Comparison of ENCODE assay signal across 9 cellular contexts in genomic region chr19:638901-639250, GRCh38. TPM values are rescaled to one million over a fixed set of nuclear protein-coding genes. Genes with fewer than 3 reads are reported as not detected.
A peak's percentile ranks its signal among the peaks of the same experiment; 100 is the strongest.
DNase-seq lines count a peak whose midpoint lies in the region; ATAC-seq and TF ChIP-seq lines count a peak whose summit lies in the region.
"Had no signal": no experiment of that assay in that cellular context is flagged by ENCODE, and none has a peak within 500 bp of the region (broad histone marks: within the 10 kb centered on the region; RNA-seq: fewer than 3 reads in every experiment).

No MANE protein-coding gene starts in this region.

- no peaks in the 10 kb centered on the region for H3K79me2 ChIP-seq in fibroblast of lung (ENCODE audit: control insufficient read depth, insufficient read depth, low read length)

- CTCF ChIA-PET in CD8-positive, alpha-beta memory T cell (lab: Charles Lee): no interaction called here

- no peak overlapping the region for H3K9ac ChIP-seq in fibroblast of lung (ENCODE audit: insufficient read depth, low read length)

- no peaks in the 10 kb centered on the region for H4K20me1 ChIP-seq in fibroblast of lung (ENCODE audit: control insufficient read depth, extremely low read depth, insufficient read depth, low read length)

- peak overlapping the region in 6 of 7 donors; percentile 79 to 87 (median 81) for H3K4me3 Mint-ChIP-seq in CD8-positive, alpha-beta memory T cell

- H2AFZ ChIP-seq in fibroblast of lung (ENCODE audit: low read length): no peak overlapping the region

- no peaks in the 10 kb centered on the region for H3K9me3 ChIP-seq in CD8-positive, alpha-beta memory T cell (ENCODE audit: low read length)
- H3K9me3 ChIP-seq in SJSA1 (replicated peaks) (no peaks in the 10 kb centered on the region), fibroblast of lung (ENCODE audit: control insufficient read depth, insufficient read depth, low read depth, low read length) (no peaks in the 10 kb centered on the region)

- H3K4me3 ChIP-seq in CD8-positive, alpha-beta memory T cell (ENCODE audit: low read length): peak overlapping the region; percentile 73
- peak overlapping the region; percentile 43 for H3K4me3 ChIP-seq in SJSA1
- peak overlapping the region in 1 of 4 experiments; percentile 55 for H3K4me3 ChIP-seq in fibroblast of lung (replicated peaks in 1 of 4; ENCODE audit: control extremely low read depth in 1 of 4, insufficient read depth in 1 of 4, low read depth in 3 of 4, low read length in 4 of 4)
- H3K4me3 ChIP-seq in retinal pigment epithelial cell (ENCODE audit: low read length): peak overlapping the region; percentile 52
- no peak overlapping the region for H3K4me3 ChIP-seq in H7 (ENCODE audit: insufficient read depth, low read depth, low read length)

- POLR2A ChIA-PET in CD8-positive, alpha-beta memory T cell (lab: Charles Lee): no interaction called here

- peaks cover 7 to 14% (median 9%) of the 10 kb centered on the region in 3 donors for H3K4me1 Mint-ChIP-seq in CD8-positive, alpha-beta memory T cell

- H3K36me3 Mint-ChIP-seq in CD8-positive, alpha-beta memory T cell: no peaks in the 10 kb centered on the region

- peaks cover 16% of the 10 kb centered on the region for H3K4me1 ChIP-seq in CD8-positive, alpha-beta memory T cell (ENCODE audit: insufficient read depth, low read length)
- H3K4me1 ChIP-seq in SJSA1 (replicated peaks) (peaks cover 19% of the 10 kb centered on the region), fibroblast of lung (ENCODE audit: control insufficient read depth, extremely low read depth, insufficient read depth, low read length) (peaks cover 9% of the 10 kb centered on the region)

- DNase-seq in CD8-positive, alpha-beta memory T cell: peak in 1 of 5 donors; percentile 20
- no peak for DNase-seq in SJSA1 (ENCODE audit: low read depth in 1 of 2, low spot score in 2 of 2)
- DNase-seq in fibroblast of lung (ENCODE audit: low read depth in 2 of 2): no peak
- DNase-seq in retinal pigment epithelial cell (ENCODE audit: low read depth): no peak
- DNase-seq in GM19240 (ENCODE audit: insufficient read length, low spot score): no peak
- no peak for DNase-seq in NCI-H2196 (lab: John Stamatoyannopoulos, UW; ENCODE audit: unreplicated experiment)
- DNase-seq in omental fat pad (ENCODE audit: low spot score): no peak
- no peak for DNase-seq in H7

- no peaks in the 10 kb centered on the region for H3K27me3 ChIP-seq in CD8-positive, alpha-beta memory T cell (ENCODE audit: insufficient read depth, low read length, poor library complexity, severe bottlenecking)
- H3K27me3 ChIP-seq in SJSA1 (replicated peaks) (no peaks in the 10 kb centered on the region; the same call in 1 of the 2 replicates), fibroblast of lung (ENCODE audit: control insufficient read depth, insufficient read depth, low read length) (no peaks in the 10 kb centered on the region), H7 (ENCODE audit: control insufficient read depth, insufficient read depth, low read length) (peaks cover 16% of the 10 kb centered on the region)

- no peak for ATAC-seq in omental fat pad (ENCODE audit: low FRiP score)

- H3K36me3 ChIP-seq in CD8-positive, alpha-beta memory T cell (ENCODE audit: insufficient read depth, low read length): no peaks in the 10 kb centered on the region
- H3K36me3 ChIP-seq in SJSA1: no peaks in the 10 kb centered on the region
- peaks cover under 1% of the 10 kb centered on the region for H3K36me3 ChIP-seq in fibroblast of lung (ENCODE audit: control insufficient read depth, insufficient read depth, low read length)
- no peaks in the 10 kb centered on the region for H3K36me3 ChIP-seq in H7 (replicated peaks; ENCODE audit: control insufficient read depth, insufficient read depth, low read length)

- no peaks in the 10 kb centered on the region for H3K27me3 Mint-ChIP-seq in CD8-positive, alpha-beta memory T cell

- TF ChIP-seq CTCF in fibroblast of lung (conservative IDR thresholded peaks at IDR 0.05 in 1 of 2, IDR thresholded peaks at IDR 0.05 in 1 of 2; ENCODE audit: low read depth in 1 of 2, low read length in 2 of 2): no peak
- TF ChIP-seq CTCF in retinal pigment epithelial cell (conservative IDR thresholded peaks at IDR 0.05; ENCODE audit: low read depth, low read length): no peak
- no peak for TF ChIP-seq CTCF in omental fat pad (IDR thresholded peaks at IDR 0.05)

- H3K27ac Mint-ChIP-seq in CD8-positive, alpha-beta memory T cell: peak overlapping the region in 6 of 8 donors; percentile 85 to 99 (median 96)

- peak overlapping the region; percentile 95 for H3K4me2 ChIP-seq in fibroblast of lung (ENCODE audit: extremely low read depth, insufficient read depth, low read length)

- H3K9me3 Mint-ChIP-seq in CD8-positive, alpha-beta memory T cell: no peaks in the 10 kb centered on the region

- no peak overlapping the region for H3K27ac ChIP-seq in CD8-positive, alpha-beta memory T cell (ENCODE audit: low read depth, low read length)
- H3K27ac ChIP-seq in SJSA1: no peak overlapping the region
- H3K27ac ChIP-seq in fibroblast of lung (ENCODE audit: insufficient read depth, low read length): no peak overlapping the region

RNA-seq across cellular contexts. Expression of gene FGF22, which starts 0.8 kb away (rescaled TPM):
- total RNA-seq in CD8-positive, alpha-beta memory T cell: under 1 TPM; 0.20 to 0.22 TPM
- not detected for polyA plus RNA-seq in CD8-positive, alpha-beta memory T cell
- 0.13 TPM in 1 of 2 replicates, not detected in the other for total RNA-seq in SJSA1 (2014; rRNA removed; shearing (Covaris generic))
- total RNA-seq in fibroblast of lung (under 0.01 TPM in 1 of 2 replicates, not detected in the other), omental fat pad (under 1 TPM in 1 of 4 donors, not detected in 3; 0.38 TPM)
- 0.06 TPM in 1 of 2 replicates, not detected in the other for polyA plus RNA-seq in fibroblast of lung
- 0.24 TPM in 1 of 2 replicates, not detected in the other for polyA plus RNA-seq in fibroblast of lung (2012)
- not detected in 2 replicates for polyA minus RNA-seq in fibroblast of lung (ENCODE audit: low replicate concordance)
- total RNA-seq in H7 (2014; rRNA removed; shearing (Covaris generic)): not detected in 2 replicates
- total RNA-seq: dermis microvascular lymphatic vessel endothelial cell had no signal

RNA-seq across cellular contexts. Expression of gene POLRMT, which starts 5.5 kb away (rescaled TPM):
- 10 to 100 TPM; 75.2 to 77.3 TPM for total RNA-seq in CD8-positive, alpha-beta memory T cell
- polyA plus RNA-seq in CD8-positive, alpha-beta memory T cell: 58.8 TPM
- 44.2 and 44.7 TPM in 2 replicates for total RNA-seq in SJSA1 (2014; rRNA removed; shearing (Covaris generic))
- 17.2 and 21.5 TPM in 2 replicates for total RNA-seq in fibroblast of lung
- 7.3 and 13.5 TPM in 2 replicates for polyA plus RNA-seq in fibroblast of lung
- 24.2 and 33.4 TPM in 2 replicates for polyA plus RNA-seq in fibroblast of lung (2012)
- polyA minus RNA-seq in fibroblast of lung (ENCODE audit: low replicate concordance): 115 and 194 TPM in 2 replicates
- total RNA-seq in omental fat pad: 10 to 100 TPM; 17.3 to 33.8 (median 30.1) TPM
- 120 and 128 TPM in 2 replicates for total RNA-seq in H7 (2014; rRNA removed; shearing (Covaris generic))

RNA-seq across cellular contexts. Expression of gene RNF126, which starts 24.1 kb away (rescaled TPM):
- total RNA-seq in CD8-positive, alpha-beta memory T cell: 10 to 100 TPM; 89.6 to 95.5 TPM
- 100.0 TPM for polyA plus RNA-seq in CD8-positive, alpha-beta memory T cell
- 55.9 and 79.3 TPM in 2 replicates for total RNA-seq in SJSA1 (2014; rRNA removed; shearing (Covaris generic))
- 12.1 and 18.0 TPM in 2 replicates for total RNA-seq in fibroblast of lung
- 7.8 and 10.7 TPM in 2 replicates for polyA plus RNA-seq in fibroblast of lung
- 23.5 and 35.0 TPM in 2 replicates for polyA plus RNA-seq in fibroblast of lung (2012)
- 9.1 and 10.1 TPM in 2 replicates for polyA minus RNA-seq in fibroblast of lung (ENCODE audit: low replicate concordance)
- 10 to 100 TPM; 40.1 to 87.7 (median 47.7) TPM for total RNA-seq in omental fat pad
- total RNA-seq in H7 (2014; rRNA removed; shearing (Covaris generic)): 119 and 128 TPM in 2 replicates

RNA-seq across cellular contexts. Expression of gene FSTL3, which starts 37.3 kb away (rescaled TPM):
- total RNA-seq in CD8-positive, alpha-beta memory T cell: 1 to 10 TPM; 7.7 to 8.0 TPM
- polyA plus RNA-seq in CD8-positive, alpha-beta memory T cell: 0.81 TPM
- 317 and 364 TPM in 2 replicates for total RNA-seq in SJSA1 (2014; rRNA removed; shearing (Covaris generic))
- 26.8 and 36.5 TPM in 2 replicates for total RNA-seq in fibroblast of lung
- polyA plus RNA-seq in fibroblast of lung: 10.2 and 18.6 TPM in 2 replicates
- 16.7 and 28.3 TPM in 2 replicates for polyA plus RNA-seq in fibroblast of lung (2012)
- 11.8 and 20.3 TPM in 2 replicates for polyA minus RNA-seq in fibroblast of lung (ENCODE audit: low replicate concordance)
- total RNA-seq in omental fat pad: 100 to 1,000 TPM; 120 to 212 (median 152) TPM
- 7.4 and 9.7 TPM in 2 replicates for total RNA-seq in H7 (2014; rRNA removed; shearing (Covaris generic))

RNA-seq across cellular contexts. Expression of gene HCN2, which starts 49.2 kb away (rescaled TPM):
- total RNA-seq in CD8-positive, alpha-beta memory T cell: under 1 TPM; 0.42 to 0.48 TPM
- polyA plus RNA-seq in CD8-positive, alpha-beta memory T cell: not detected
- 2.2 and 4.3 TPM in 2 replicates for total RNA-seq in SJSA1 (2014; rRNA removed; shearing (Covaris generic))
- total RNA-seq in fibroblast of lung: 0.26 and 0.50 TPM in 2 replicates
- polyA plus RNA-seq in fibroblast of lung: 0.49 and 0.54 TPM in 2 replicates
- 1.1 and 1.2 TPM in 2 replicates for polyA plus RNA-seq in fibroblast of lung (2012)
- polyA minus RNA-seq in fibroblast of lung (ENCODE audit: low replicate concordance): 1.4 and 9.5 TPM in 2 replicates
- total RNA-seq in omental fat pad: under 1 TPM in 2 of 4 donors, not detected in 2; 0.13 to 0.56 TPM
- 1.8 and 3.1 TPM in 2 replicates for total RNA-seq in H7 (2014; rRNA removed; shearing (Covaris generic))
